1 cellular context compared by ENCODE assay signal in genomic region chr16:73015612-73016487, GRCh38.
TF ChIP-seq lines count a peak whose summit lies in the region.

No MANE protein-coding gene starts in this region.

TF ChIP-seq in HepG2, 621 proteins besides CTCF, POLR2A, EP300 and RAD21 (continued from another document and continues in another):
- TF ChIP-seq MEF2D (CRISPR knock-in tag; IDR thresholded peaks at IDR 0.05), result peak; percentile 45; the same call in 1 of the 2 replicates
- no peak for TF ChIP-seq ZNF577 (CRISPR knock-in tag; IDR thresholded peaks at IDR 0.05; ENCODE audit: borderline replicate concordance, low read depth)
- TF ChIP-seq ZNF326 (CRISPR knock-in tag; IDR thresholded peaks at IDR 0.05; ENCODE audit: borderline replicate concordance), result no peak
- peak; percentile 66 for TF ChIP-seq SALL1 (CRISPR knock-in tag; IDR thresholded peaks at IDR 0.05)
- TF ChIP-seq EZH2 (conservative IDR thresholded peaks at IDR 0.05; ENCODE audit: low read depth, low read length), result no peak
- peak; percentile 25; the same call in 1 of the 2 replicates for TF ChIP-seq HNF4A (CRISPR knock-in tag; IDR thresholded peaks at IDR 0.05)
- 0 out of 2 replicates have a peak, but pooled peaks have one; percentile 9 for TF ChIP-seq KAT8 (CRISPR knock-in tag; IDR thresholded peaks at IDR 0.05)
- TF ChIP-seq NRL (CRISPR knock-in tag; IDR thresholded peaks at IDR 0.05; ENCODE audit: borderline replicate concordance), result no peak
- TF ChIP-seq ZZZ3 (CRISPR knock-in tag; IDR thresholded peaks at IDR 0.05; ENCODE audit: borderline replicate concordance), result peak; percentile 26; the same call in 1 of the 2 replicates
- TF ChIP-seq HDAC2 (CRISPR knock-in tag; IDR thresholded peaks at IDR 0.05), result peak; percentile 63; the same call in 1 of the 2 replicates
- TF ChIP-seq, protein P1, sequence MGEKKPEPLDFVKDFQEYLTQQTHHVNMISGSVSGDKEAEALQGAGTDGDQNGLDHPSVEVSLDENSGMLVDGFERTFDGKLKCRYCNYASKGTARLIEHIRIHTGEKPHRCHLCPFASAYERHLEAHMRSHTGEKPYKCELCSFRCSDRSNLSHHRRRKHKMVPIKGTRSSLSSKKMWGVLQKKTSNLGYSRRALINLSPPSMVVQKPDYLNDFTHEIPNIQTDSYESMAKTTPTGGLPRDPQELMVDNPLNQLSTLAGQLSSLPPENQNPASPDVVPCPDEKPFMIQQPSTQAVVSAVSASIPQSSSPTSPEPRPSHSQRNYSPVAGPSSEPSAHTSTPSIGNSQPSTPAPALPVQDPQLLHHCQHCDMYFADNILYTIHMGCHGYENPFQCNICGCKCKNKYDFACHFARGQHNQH (CRISPR knock-in tag; IDR thresholded peaks at IDR 0.05), result peak; percentile 21; the same call in 1 of the 2 replicates
- TF ChIP-seq ZNF143 (CRISPR knock-in tag; IDR thresholded peaks at IDR 0.05), result peak; percentile 58; the same call in 1 of the 2 replicates
- 0 out of 2 replicates have a peak, but pooled peaks have one; percentile 31 for TF ChIP-seq XBP1 (CRISPR knock-in tag; IDR thresholded peaks at IDR 0.05)
- peak; percentile 8; the same call in 1 of the 2 replicates for TF ChIP-seq TBX3 (IDR thresholded peaks at IDR 0.05; ENCODE audit: borderline replicate concordance)
- no peak for TF ChIP-seq KDM4B (CRISPR knock-in tag; IDR thresholded peaks at IDR 0.05)
- TF ChIP-seq NFYB (CRISPR knock-in tag; IDR thresholded peaks at IDR 0.05), result peak; percentile 43; the same call in 1 of the 2 replicates
- TF ChIP-seq ZMAT3 (CRISPR knock-in tag; conservative IDR thresholded peaks at IDR 0.05), result 0 out of 2 replicates have a peak, but pooled peaks have one; percentile 32
- TF ChIP-seq MBNL3 (CRISPR knock-in tag; conservative IDR thresholded peaks at IDR 0.05), result no peak
- peak; percentile 90 for TF ChIP-seq CEBPG (CRISPR knock-in tag; IDR thresholded peaks at IDR 0.05)
- no peak for TF ChIP-seq GTF3A (CRISPR knock-in tag; conservative IDR thresholded peaks at IDR 0.05)
- TF ChIP-seq FOXK2 (IDR thresholded peaks at IDR 0.05), result no peak
- peak; percentile 58; the same call in 1 of the 2 replicates for TF ChIP-seq DNMT3B (CRISPR knock-in tag; conservative IDR thresholded peaks at IDR 0.05)
- TF ChIP-seq ZNF782 (CRISPR knock-in tag; IDR thresholded peaks at IDR 0.05; ENCODE audit: borderline replicate concordance), result peak; percentile 74; the same call in 1 of the 2 replicates
- TF ChIP-seq SP2 (CRISPR knock-in tag; IDR thresholded peaks at IDR 0.05), result no peak
- TF ChIP-seq SOX6 (IDR thresholded peaks at IDR 0.05), result no peak
- peak; percentile 90 for TF ChIP-seq SOX6 (CRISPR knock-in tag; IDR thresholded peaks at IDR 0.05)
- TF ChIP-seq AGO1 (IDR thresholded peaks at IDR 0.05; ENCODE audit: low read depth, low read length, poor library complexity, severe bottlenecking), result no peak
- TF ChIP-seq, protein P2, sequence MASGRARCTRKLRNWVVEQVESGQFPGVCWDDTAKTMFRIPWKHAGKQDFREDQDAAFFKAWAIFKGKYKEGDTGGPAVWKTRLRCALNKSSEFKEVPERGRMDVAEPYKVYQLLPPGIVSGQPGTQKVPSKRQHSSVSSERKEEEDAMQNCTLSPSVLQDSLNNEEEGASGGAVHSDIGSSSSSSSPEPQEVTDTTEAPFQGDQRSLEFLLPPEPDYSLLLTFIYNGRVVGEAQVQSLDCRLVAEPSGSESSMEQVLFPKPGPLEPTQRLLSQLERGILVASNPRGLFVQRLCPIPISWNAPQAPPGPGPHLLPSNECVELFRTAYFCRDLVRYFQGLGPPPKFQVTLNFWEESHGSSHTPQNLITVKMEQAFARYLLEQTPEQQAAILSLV (CRISPR knock-in tag; IDR thresholded peaks at IDR 0.05; ENCODE audit: borderline replicate concordance), result peak; percentile 53; the same call in 1 of the 2 replicates
- TF ChIP-seq KDM2A (CRISPR knock-in tag; IDR thresholded peaks at IDR 0.05; ENCODE audit: borderline replicate concordance, low read depth), result peak; percentile 64; the same call in 1 of the 2 replicates
- TF ChIP-seq FOXA3 (CRISPR knock-in tag; IDR thresholded peaks at IDR 0.05), result peak; percentile 73
- peak; percentile 67; the same call in 1 of the 2 replicates for TF ChIP-seq ISL2 (CRISPR knock-in tag; IDR thresholded peaks at IDR 0.05)
- peak in 1 of 2 experiments; percentile 61; a peak in 1 of 4 replicates for TF ChIP-seq KLF16 (CRISPR knock-in tag; IDR thresholded peaks at IDR 0.05)
- no peak; the same call in 1 of the 2 replicates for TF ChIP-seq MED1 (CRISPR knock-in tag; IDR thresholded peaks at IDR 0.05)
- peak; percentile 96 for TF ChIP-seq CEBPB (IDR thresholded peaks at IDR 0.05; ENCODE audit: borderline replicate concordance, low read depth, low read length)
- TF ChIP-seq KAT7 (CRISPR knock-in tag; IDR thresholded peaks at IDR 0.05; ENCODE audit: borderline replicate concordance), result no peak
- TF ChIP-seq ZFP82 (CRISPR knock-in tag; IDR thresholded peaks at IDR 0.05; ENCODE audit: borderline replicate concordance), result no peak
- TF ChIP-seq GATAD2A (CRISPR knock-in tag; IDR thresholded peaks at IDR 0.05), result peak; percentile 59
- TF ChIP-seq YY1 (IDR thresholded peaks at IDR 0.05; ENCODE audit: insufficient read depth, insufficient replicate concordance, low read depth, low read length), result peak; percentile 39
- no peak for TF ChIP-seq MBD4 (IDR thresholded peaks at IDR 0.05; ENCODE audit: borderline replicate concordance, low read length)
- TF ChIP-seq TGIF2 (CRISPR knock-in tag; IDR thresholded peaks at IDR 0.05), result peak; percentile 78
- TF ChIP-seq, protein P3, sequence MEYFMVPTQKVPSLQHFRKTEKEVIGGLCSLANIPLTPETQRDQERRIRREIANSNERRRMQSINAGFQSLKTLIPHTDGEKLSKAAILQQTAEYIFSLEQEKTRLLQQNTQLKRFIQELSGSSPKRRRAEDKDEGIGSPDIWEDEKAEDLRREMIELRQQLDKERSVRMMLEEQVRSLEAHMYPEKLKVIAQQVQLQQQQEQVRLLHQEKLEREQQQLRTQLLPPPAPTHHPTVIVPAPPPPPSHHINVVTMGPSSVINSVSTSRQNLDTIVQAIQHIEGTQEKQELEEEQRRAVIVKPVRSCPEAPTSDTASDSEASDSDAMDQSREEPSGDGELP (IDR thresholded peaks at IDR 0.05; ENCODE audit: borderline replicate concordance, low read depth), result peak; percentile 65; the same call in 1 of the 2 replicates
- TF ChIP-seq GFI1 (CRISPR knock-in tag; IDR thresholded peaks at IDR 0.05; ENCODE audit: borderline replicate concordance), result 0 out of 2 replicates have a peak, but pooled peaks have one; percentile 33
- 0 out of 2 replicates have a peak, but pooled peaks have one; percentile 61 for TF ChIP-seq ZNF761 (CRISPR knock-in tag; conservative IDR thresholded peaks at IDR 0.05)
- TF ChIP-seq THYN1 (CRISPR knock-in tag; IDR thresholded peaks at IDR 0.05; ENCODE audit: borderline replicate concordance, low read depth), result 0 out of 2 replicates have a peak, but pooled peaks have one; percentile 37
- peak; percentile 44; the same call in 1 of the 2 replicates for TF ChIP-seq KDM1A (CRISPR knock-in tag; IDR thresholded peaks at IDR 0.05)
- TF ChIP-seq RXRB (CRISPR knock-in tag; IDR thresholded peaks at IDR 0.05; ENCODE audit: borderline replicate concordance), result peak; percentile 24; the same call in 1 of the 2 replicates
- TF ChIP-seq, protein P4, sequence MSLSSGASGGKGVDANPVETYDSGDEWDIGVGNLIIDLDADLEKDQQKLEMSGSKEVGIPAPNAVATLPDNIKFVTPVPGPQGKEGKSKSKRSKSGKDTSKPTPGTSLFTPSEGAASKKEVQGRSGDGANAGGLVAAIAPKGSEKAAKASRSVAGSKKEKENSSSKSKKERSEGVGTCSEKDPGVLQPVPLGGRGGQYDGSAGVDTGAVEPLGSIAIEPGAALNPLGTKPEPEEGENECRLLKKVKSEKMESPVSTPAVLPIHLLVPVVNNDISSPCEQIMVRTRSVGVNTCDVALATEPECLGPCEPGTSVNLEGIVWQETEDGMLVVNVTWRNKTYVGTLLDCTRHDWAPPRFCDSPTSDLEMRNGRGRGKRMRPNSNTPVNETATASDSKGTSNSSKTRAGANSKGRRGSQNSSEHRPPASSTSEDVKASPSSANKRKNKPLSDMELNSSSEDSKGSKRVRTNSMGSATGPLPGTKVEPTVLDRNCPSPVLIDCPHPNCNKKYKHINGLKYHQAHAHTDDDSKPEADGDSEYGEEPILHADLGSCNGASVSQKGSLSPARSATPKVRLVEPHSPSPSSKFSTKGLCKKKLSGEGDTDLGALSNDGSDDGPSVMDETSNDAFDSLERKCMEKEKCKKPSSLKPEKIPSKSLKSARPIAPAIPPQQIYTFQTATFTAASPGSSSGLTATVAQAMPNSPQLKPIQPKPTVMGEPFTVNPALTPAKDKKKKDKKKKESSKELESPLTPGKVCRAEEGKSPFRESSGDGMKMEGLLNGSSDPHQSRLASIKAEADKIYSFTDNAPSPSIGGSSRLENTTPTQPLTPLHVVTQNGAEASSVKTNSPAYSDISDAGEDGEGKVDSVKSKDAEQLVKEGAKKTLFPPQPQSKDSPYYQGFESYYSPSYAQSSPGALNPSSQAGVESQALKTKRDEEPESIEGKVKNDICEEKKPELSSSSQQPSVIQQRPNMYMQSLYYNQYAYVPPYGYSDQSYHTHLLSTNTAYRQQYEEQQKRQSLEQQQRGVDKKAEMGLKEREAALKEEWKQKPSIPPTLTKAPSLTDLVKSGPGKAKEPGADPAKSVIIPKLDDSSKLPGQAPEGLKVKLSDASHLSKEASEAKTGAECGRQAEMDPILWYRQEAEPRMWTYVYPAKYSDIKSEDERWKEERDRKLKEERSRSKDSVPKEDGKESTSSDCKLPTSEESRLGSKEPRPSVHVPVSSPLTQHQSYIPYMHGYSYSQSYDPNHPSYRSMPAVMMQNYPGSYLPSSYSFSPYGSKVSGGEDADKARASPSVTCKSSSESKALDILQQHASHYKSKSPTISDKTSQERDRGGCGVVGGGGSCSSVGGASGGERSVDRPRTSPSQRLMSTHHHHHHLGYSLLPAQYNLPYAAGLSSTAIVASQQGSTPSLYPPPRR (CRISPR knock-in tag; IDR thresholded peaks at IDR 0.05; ENCODE audit: borderline replicate concordance), result peak; percentile 69
- TF ChIP-seq KIAA2018 (CRISPR knock-in tag; IDR thresholded peaks at IDR 0.05; ENCODE audit: borderline replicate concordance), result no peak
- TF ChIP-seq ATF7 (IDR thresholded peaks at IDR 0.05), result no peak
- 0 out of 2 replicates have a peak, but pooled peaks have one; percentile 29 for TF ChIP-seq ATF7 (CRISPR knock-in tag; IDR thresholded peaks at IDR 0.05)
- TF ChIP-seq RARA (CRISPR knock-in tag; IDR thresholded peaks at IDR 0.05), result peak; percentile 54
- TF ChIP-seq ZNF670 (CRISPR knock-in tag; IDR thresholded peaks at IDR 0.05; ENCODE audit: borderline replicate concordance), result no peak
- 0 out of 2 replicates have a peak, but pooled peaks have one; percentile 42 for TF ChIP-seq ZSCAN31 (CRISPR knock-in tag; IDR thresholded peaks at IDR 0.05; ENCODE audit: low read depth)
- no peak for TF ChIP-seq ZNF850 (CRISPR knock-in tag; conservative IDR thresholded peaks at IDR 0.05)
- no peak; the same call in 1 of the 2 replicates for TF ChIP-seq NCOA2 (CRISPR knock-in tag; IDR thresholded peaks at IDR 0.05)
- 0 out of 2 replicates have a peak, but pooled peaks have one; percentile 70 for TF ChIP-seq ZNF34 (CRISPR knock-in tag; IDR thresholded peaks at IDR 0.05; ENCODE audit: borderline replicate concordance)
- TF ChIP-seq XRCC5 (optimal IDR thresholded peaks at IDR 0.05; ENCODE audit: low read length), result peak; percentile 65
- no peak for TF ChIP-seq ZSCAN21 (CRISPR knock-in tag; IDR thresholded peaks at IDR 0.05; ENCODE audit: borderline replicate concordance)
- TF ChIP-seq ATRX (CRISPR knock-in tag; IDR thresholded peaks at IDR 0.05; ENCODE audit: borderline replicate concordance), result no peak
- no peak for TF ChIP-seq ZNF367 (CRISPR knock-in tag; IDR thresholded peaks at IDR 0.05; ENCODE audit: borderline replicate concordance)
